Comparison of ENCODE assay signal across 16 cellular contexts in genomic region chr7:38929460-38930171, GRCh38. TPM values are rescaled to one million over a fixed set of nuclear protein-coding genes. Genes with fewer than 3 reads are reported as not detected.
DNase-seq lines count a peak whose midpoint lies in the region; ATAC-seq, FAIRE-seq and TF ChIP-seq lines count a peak whose summit lies in the region.
"Had no signal": no experiment of that assay in that cellular context is flagged by ENCODE, and none has a peak within 500 bp of the region (broad histone marks: within the 10 kb centered on the region; RNA-seq: fewer than 3 reads in every experiment).

No MANE protein-coding gene starts in this region.

- POLR2A ChIA-PET in K562 (lab: Yijun Ruan, JAX): interaction anchor here (0.6 to 0.8 kb wide), 3 partner anchors 10 to 694 kb away, joined by 3 to 4 read pairs (median 3); partner anchors contain the start of gene RALA

- TF ChIP-seq RAD21 in K562 (CRISPR knock-in tag; conservative IDR thresholded peaks at IDR 0.05 in 1 of 2, IDR thresholded peaks at IDR 0.05 in 1 of 2): no peak

- peaks cover 0 to 5% of the 10 kb centered on the region in 2 donors for H3K36me3 Mint-ChIP-seq in CD14-positive monocyte
- H3K36me3 Mint-ChIP-seq: CD4-positive, CD25-positive, alpha-beta regulatory T cell had no signal

- peaks cover 0 to 4% (median 1%) of the 10 kb centered on the region in 3 donors for H3K27me3 Mint-ChIP-seq in CD14-positive monocyte (ENCODE audit: low read depth in 3 of 3)

- peaks cover 35% of the 10 kb centered on the region for H3K4me1 Mint-ChIP-seq in CD14-positive monocyte

- intact Hi-C loops in CD14-positive monocyte (cut with micrococcal nuclease) (no loop called here), K562 (cut with micrococcal nuclease) (loop anchor here (5.0 to 10.0 kb wide), 3 partner anchors 132 to 425 kb away; no protein-coding TSS in a partner anchor)

- no peak overlapping the region for H4K8ac ChIP-seq in mesenchymal stem cell (ENCODE audit: low read length)

- H3K9ac ChIP-seq in Loucy (ENCODE audit: low read depth, low read length, poor library complexity, severe bottlenecking) (no peak overlapping the region), K562 (ENCODE audit: insufficient read depth in 1 of 2, low read depth in 2 of 2, low read length in 2 of 2) (no peak overlapping the region), mesenchymal stem cell (ENCODE audit: low read length) (no peak overlapping the region)

- H3K79me2 ChIP-seq in Loucy (ENCODE audit: insufficient read depth, low read length): no peaks in the 10 kb centered on the region
- H3K79me2 ChIP-seq in K562 (ENCODE audit: control insufficient read depth, insufficient read depth, low read length): no peaks in the 10 kb centered on the region

- peaks cover 2 to 8% (median 6%) of the 10 kb centered on the region in 7 donors for H3K9me3 Mint-ChIP-seq in CD14-positive monocyte
- H3K9me3 Mint-ChIP-seq: activated T-helper 1 cell treated with anti-CD3 and anti-CD28 coated beads, Interleukin-12 subunit alpha, Interleukin-12 subunit beta, Interleukin-2, Interleukin-4 antibody, amounts not matched to agents 30 ng/mL and 10 ng/mL and 1 ng/mL, durations not matched to agents 14 hours and 24 hours and 36 hours; CD4-positive, CD25-positive, alpha-beta regulatory T cell had no signal

- WGBS in K562 (ENCODE audit: insufficient coverage, low coverage, missing lambda C conversion rate): 61% methylated on average over 7 of the region's 7 CpGs
- 81% methylated on average over 6 of the region's 7 CpGs for WGBS in mesenchymal stem cell

- H3K27me3 ChIP-seq in Loucy (ENCODE audit: insufficient read depth, low read length, poor library complexity, severe bottlenecking) (no peaks in the 10 kb centered on the region), K562 (ENCODE audit: control insufficient read depth in 2 of 2, insufficient read depth in 2 of 2, low read length in 2 of 2) (peaks cover 0 to 5% of the 10 kb centered on the region in 2 experiments; a peak in 1 of 5 replicates), mesenchymal stem cell (ENCODE audit: control insufficient read depth in 1 of 2, insufficient read depth in 1 of 2, low read length in 2 of 2) (no peaks in the 10 kb centered on the region)
- H3K27me3 ChIP-seq: foreskin keratinocyte had no signal

- no peak overlapping the region for H3K14ac ChIP-seq in mesenchymal stem cell (ENCODE audit: low read length in 2 of 2)

- H4K91ac ChIP-seq in mesenchymal stem cell (ENCODE audit: low read length): no peak overlapping the region

- H3K9me2 ChIP-seq in Loucy (replicated peaks; ENCODE audit: low read depth, low read length): no peaks in the 10 kb centered on the region

- ATAC-seq in K562 (peak; percentile 79), GM18519 (IDR thresholded peaks at IDR 0.05; ENCODE audit: low FRiP score, unreplicated experiment) (no peak), GM21447 (IDR thresholded peaks at IDR 0.05; ENCODE audit: unreplicated experiment) (no peak), HG02610 (IDR thresholded peaks at IDR 0.05; ENCODE audit: unreplicated experiment) (no peak)
- ATAC-seq: foreskin keratinocyte, GM12878, Panc1 had no signal

- peak; percentile 72 for FAIRE-seq in K562 (lab: Jason Lieb, UNC)
- FAIRE-seq: GM12878 had no signal

- CTCF ChIA-PET in K562 (lab: Yijun Ruan, JAX; ENCODE audit: low intra/inter-chr PET ratio): interaction anchor here (0.6 kb wide), 1 partner anchor 156 kb away, joined by 4 read pairs; no protein-coding TSS in a partner anchor

- H2AK5ac ChIP-seq in mesenchymal stem cell (ENCODE audit: low read length, severe bottlenecking): peak overlapping the region; percentile 73

- H2BK5ac ChIP-seq in mesenchymal stem cell (ENCODE audit: low read depth, low read length, poor library complexity, severe bottlenecking): peak overlapping the region; percentile 85

- H4K20me1 ChIP-seq in Loucy (ENCODE audit: insufficient read depth, low read length, poor library complexity, severe bottlenecking) (no peaks in the 10 kb centered on the region), K562 (replicated peaks; ENCODE audit: control insufficient read depth, insufficient read depth, low read length) (no peaks in the 10 kb centered on the region)

- H3K4me1 ChIP-seq in Loucy (ENCODE audit: insufficient read depth, low read length, poor library complexity, severe bottlenecking) (peaks cover 6% of the 10 kb centered on the region), K562 (replicated peaks in 1 of 2; ENCODE audit: control insufficient read depth in 2 of 2, insufficient read depth in 2 of 2, low read length in 2 of 2) (0 out of 5 replicates have a peak, but pooled peaks cover 0 to 7% of the 10 kb centered on the region in 2 experiments), mesenchymal stem cell (ENCODE audit: control insufficient read depth, insufficient read depth, low read depth, low read length) (peaks cover 9% of the 10 kb centered on the region)
- H3K4me1 ChIP-seq: foreskin keratinocyte had no signal

- DNase-seq in CD14-positive monocyte (ENCODE audit: low spot score) (no peak), K562 (ENCODE audit: extremely low read depth in 1 of 4, low spot score in 3 of 4) (peak; percentile 17 to 41 (median 26)), mesenchymal stem cell (no peak), mesenteric fat pad (ENCODE audit: low spot score) (no peak)
- DNase-seq: CD4-positive, CD25-positive, alpha-beta regulatory T cell; foreskin keratinocyte; NCI-H1694 had no signal

- no peaks in the 10 kb centered on the region for H3K9me1 ChIP-seq in K562 (ENCODE audit: control insufficient read depth, insufficient read depth, low read length)

- no peak overlapping the region for H3K18ac ChIP-seq in mesenchymal stem cell (ENCODE audit: low read depth in 1 of 2, low read length in 2 of 2)

- no TSS peak for BruUV-seq in K562 (replicated peaks; lab: Mats Ljungman, UMichigan)

- no peaks in the 10 kb centered on the region for H3F3A ChIP-seq in Loucy (ENCODE audit: low read depth)

- no peaks in the 10 kb centered on the region for H3K9me3 ChIP-seq in Loucy (ENCODE audit: insufficient read depth, low read depth, low read length)
- no peaks in the 10 kb centered on the region for H3K9me3 ChIP-seq in K562 (replicated peaks; ENCODE audit: control insufficient read depth, insufficient read depth, low read depth, low read length)
- H3K9me3 ChIP-seq in mesenchymal stem cell (ENCODE audit: control insufficient read depth, low read length): no peaks in the 10 kb centered on the region

- no peak for TF ChIP-seq POLR2A in K562 (conservative IDR thresholded peaks at IDR 0.05)

- no peak overlapping the region for H2BK15ac ChIP-seq in mesenchymal stem cell (ENCODE audit: low read depth, poor library complexity, severe bottlenecking)

- H3K4me2 ChIP-seq in Loucy (ENCODE audit: low read depth, low read length, poor library complexity, severe bottlenecking): no peak overlapping the region
- H3K4me2 ChIP-seq in K562 (ENCODE audit: insufficient read depth, low read length): peak overlapping the region; percentile 28; the same call in 1 of the 2 replicates
- H3K4me2 ChIP-seq in mesenchymal stem cell (ENCODE audit: low read length, poor library complexity, severe bottlenecking): peak overlapping the region; percentile 23

- no peak overlapping the region for H3K27ac ChIP-seq in K562 (ENCODE audit: extremely low read depth, low read depth, low read length)
- peak overlapping the region; percentile 96 for H3K27ac ChIP-seq in mesenchymal stem cell (ENCODE audit: low read length, poor library complexity, severe bottlenecking)
- H3K27ac ChIP-seq: foreskin keratinocyte, VCaP had no signal

- H3K27ac Mint-ChIP-seq in CD14-positive monocyte: peak overlapping the region; percentile 38 to 88 (median 66)
- H3K27ac Mint-ChIP-seq: activated T-helper 1 cell treated with anti-CD3 and anti-CD28 coated beads, Interleukin-12 subunit alpha, Interleukin-12 subunit beta, Interleukin-2, Interleukin-4 antibody, amounts not matched to agents 30 ng/mL and 10 ng/mL and 1 ng/mL, durations not matched to agents 14 hours and 24 hours and 36 hours; CD4-positive, CD25-positive, alpha-beta regulatory T cell had no signal

- in situ Hi-C loops in K562 (cut with MboI): loop anchor here (5.0 kb wide), 1 partner anchor 538 kb away; no protein-coding TSS in a partner anchor

- no peak overlapping the region for H3K4me3 ChIP-seq in Loucy (ENCODE audit: low read length, poor library complexity, severe bottlenecking)
- H3K4me3 ChIP-seq in K562: no peak overlapping the region
- no peak overlapping the region for H3K4me3 ChIP-seq in mesenchymal stem cell (ENCODE audit: insufficient read depth in 1 of 2, low read depth in 1 of 2, low read length in 2 of 2)
- H3K4me3 ChIP-seq: GM12878 had no signal

- TF ChIP-seq EP300 in K562 (IDR thresholded peaks at IDR 0.05; ENCODE audit: low read length): no peak

- TF ChIP-seq CTCF in CD14-positive monocyte (IDR thresholded peaks at IDR 0.05): no peak
- TF ChIP-seq CTCF in Loucy (conservative IDR thresholded peaks at IDR 0.05; ENCODE audit: low read length): no peak
- TF ChIP-seq CTCF in K562 (IDR thresholded peaks at IDR 0.05 in 2 of 3, conservative IDR thresholded peaks at IDR 0.05 in 1 of 3; ENCODE audit: insufficient read depth in 2 of 3, low read depth in 1 of 3, low read length in 3 of 3): no peak

- H2BK12ac ChIP-seq in mesenchymal stem cell (ENCODE audit: low read length in 2 of 2): no peak overlapping the region

- H2BK120ac ChIP-seq in mesenchymal stem cell (ENCODE audit: low read depth, low read length): no peak overlapping the region

- H3K23ac ChIP-seq in mesenchymal stem cell (ENCODE audit: low read length in 2 of 2): no peak overlapping the region

- H3K4ac ChIP-seq in mesenchymal stem cell (ENCODE audit: low read depth in 1 of 2, low read length in 2 of 2): no peak overlapping the region

- peak overlapping the region; percentile 70 for H2AFZ ChIP-seq in Loucy (ENCODE audit: low read length)
- peak overlapping the region; percentile 94 for H2AFZ ChIP-seq in K562 (ENCODE audit: low read depth, low read length)
- H2AFZ ChIP-seq in mesenchymal stem cell (ENCODE audit: low read depth, low read length): no peak overlapping the region

- peak overlapping the region in 1 of 2 donors; percentile 6 for H3K4me3 Mint-ChIP-seq in CD14-positive monocyte
- H3K4me3 Mint-ChIP-seq: activated T-helper 1 cell treated with anti-CD3 and anti-CD28 coated beads, Interleukin-12 subunit alpha, Interleukin-12 subunit beta, Interleukin-2, Interleukin-4 antibody, amounts not matched to agents 30 ng/mL and 10 ng/mL and 1 ng/mL, durations not matched to agents 14 hours and 24 hours and 36 hours; CD4-positive, CD25-positive, alpha-beta regulatory T cell had no signal

- no peaks in the 10 kb centered on the region for H3K79me1 ChIP-seq in mesenchymal stem cell (replicated peaks; ENCODE audit: low read length, poor library complexity, severe bottlenecking)

- H3K36me3 ChIP-seq in Loucy (ENCODE audit: insufficient read depth, low read length) (no peaks in the 10 kb centered on the region), K562 (ENCODE audit: control insufficient read depth, insufficient read depth, low read length) (no peaks in the 10 kb centered on the region), mesenchymal stem cell (ENCODE audit: control insufficient read depth in 1 of 2, insufficient read depth in 2 of 2, low read depth in 1 of 2, low read length in 2 of 2) (no peaks in the 10 kb centered on the region)

RNA-seq across cellular contexts. Expression of gene VPS41, which starts 20.6 kb away (rescaled TPM):
- polyA plus RNA-seq in CD14-positive monocyte: 10 to 100 TPM; 56.7 to 62.2 TPM
- 25.9 and 119 TPM in 2 replicates for total RNA-seq in K562 (2011; cell fraction: chromatin; rRNA removed; ENCODE audit: low replicate concordance)
- 10.8 and 20.7 TPM in 2 replicates for total RNA-seq in K562 (2011; cell fraction: nucleolus; rRNA removed)
- 29.7 and 40.4 TPM in 2 replicates for total RNA-seq in K562 (2011; cell fraction: nucleoplasm; rRNA removed)
- 23.4 and 29.0 TPM in 2 replicates for total RNA-seq in K562 (2014; rRNA removed)
- 46.8 and 51.1 TPM in 2 replicates for total RNA-seq in K562 (2014; rRNA removed; fragmentation: Illumina TruSeq; extraction: Trizol)
- total RNA-seq in K562 (2015; rRNA removed; fragmentation: Illumina TruSeq; extraction: Trizol): 38.0 and 42.4 TPM in 2 replicates
- total RNA-seq in K562 (2021): 42.7 and 44.1 TPM in 2 replicates
- 30.9 and 34.2 TPM in 2 replicates for polyA plus RNA-seq in K562 (2011; rRNA removed)
- 3.9 and 11.1 TPM in 2 replicates for polyA plus RNA-seq in K562 (2011; cell fraction: cytosol; rRNA removed)
- 75.1 and 119 TPM in 2 replicates for polyA plus RNA-seq in K562 (2011; cell fraction: nucleus; rRNA removed)
- 29.4 and 36.9 TPM in 2 replicates for polyA plus RNA-seq in K562 (2012)
- polyA plus RNA-seq in K562 (2014; fragmentation: Illumina TruSeq; extraction: Trizol): 32.1 and 38.6 TPM in 2 replicates
- 10 to 100 TPM; 21.9 to 23.0 TPM for polyA plus RNA-seq in K562 (2014; fragmentation: Nextera tagmentation; extraction: Ambion mirVana)
- polyA plus RNA-seq in K562 (2014; rRNA removed): 17.5 and 17.7 TPM in 2 replicates
- 114 and 126 TPM in 2 replicates for polyA minus RNA-seq in K562 (2011; rRNA and poly(A)+ RNA removed)
- 12.6 and 14.3 TPM in 2 replicates for polyA minus RNA-seq in K562 (2011; cell fraction: cytosol; rRNA and poly(A)+ RNA removed)
- polyA minus RNA-seq in K562 (2011; cell fraction: nucleus; rRNA and poly(A)+ RNA removed): 37.0 and 81.1 TPM in 2 replicates
- polyA plus RNA-seq in mesenchymal stem cell (2013, experiment 1 of 2): 29.6 TPM
- polyA plus RNA-seq in mesenchymal stem cell (2013, experiment 2 of 2): 29.9 TPM
- 63.3 TPM for total RNA-seq in mesenteric fat pad

RNA-seq across cellular contexts. Expression of gene POU6F2, which starts 48.1 kb away (rescaled TPM):
- polyA plus RNA-seq in CD14-positive monocyte (not detected), K562 (2011; rRNA removed) (0.91 and 0.96 TPM in 2 replicates), K562 (2014; fragmentation: Illumina TruSeq; extraction: Trizol) (1.0 and 1.1 TPM in 2 replicates), K562 (2014; fragmentation: Nextera tagmentation; extraction: Ambion mirVana) (under 1 TPM; 0.29 to 0.35 TPM), K562 (2014; rRNA removed) (0.70 and 1.9 TPM in 2 replicates)
- total RNA-seq in K562 (2011; cell fraction: chromatin; rRNA removed; ENCODE audit: low replicate concordance): 6.6 and 9.6 TPM in 2 replicates
- total RNA-seq in K562 (2011; cell fraction: nucleolus; rRNA removed): 6.8 and 9.5 TPM in 2 replicates
- 9.7 and 14.0 TPM in 2 replicates for total RNA-seq in K562 (2011; cell fraction: nucleoplasm; rRNA removed)
- total RNA-seq in K562 (2014; rRNA removed) (0.64 and 0.82 TPM in 2 replicates), K562 (2014; rRNA removed; fragmentation: Illumina TruSeq; extraction: Trizol) (0.80 and 0.98 TPM in 2 replicates), K562 (2015; rRNA removed; fragmentation: Illumina TruSeq; extraction: Trizol) (0.87 and 1.1 TPM in 2 replicates), K562 (2021) (1.5 and 2.5 TPM in 2 replicates), mesenteric fat pad (0.39 TPM)
- polyA plus RNA-seq in K562 (2011; cell fraction: cytosol; rRNA removed): 0.72 and 1.6 TPM in 2 replicates
- 2.0 and 4.5 TPM in 2 replicates for polyA plus RNA-seq in K562 (2011; cell fraction: nucleus; rRNA removed)
- 1.7 and 2.5 TPM in 2 replicates for polyA plus RNA-seq in K562 (2012)
- 1.9 and 3.5 TPM in 2 replicates for polyA minus RNA-seq in K562 (2011; rRNA and poly(A)+ RNA removed)
- polyA minus RNA-seq in K562 (2011; cell fraction: cytosol; rRNA and poly(A)+ RNA removed): 0.64 and 1.0 TPM in 2 replicates
- polyA minus RNA-seq in K562 (2011; cell fraction: nucleus; rRNA and poly(A)+ RNA removed): 12.8 and 14.4 TPM in 2 replicates
- polyA plus RNA-seq in mesenchymal stem cell (2013, experiment 1 of 2): 0.39 TPM
- 0.45 TPM for polyA plus RNA-seq in mesenchymal stem cell (2013, experiment 2 of 2)
- total RNA-seq: activated T-helper 1 cell treated with anti-CD3 and anti-CD28 coated beads, Interleukin-12 subunit alpha, Interleukin-12 subunit beta, Interleukin-2, Interleukin-4 antibody, amounts not matched to agents 30 ng/mL and 10 ng/mL and 1 ng/mL, durations not matched to agents 14 hours and 24 hours and 36 hours; CD4-positive, CD25-positive, alpha-beta regulatory T cell; foreskin keratinocyte; GM12878; subcutaneous adipose tissue had no signal
- polyA plus RNA-seq: CD4-positive, CD25-positive, alpha-beta regulatory T cell; foreskin keratinocyte had no signal

Comparison
In these comparisons a context has a peak if more than half of its experiments do, and no peak if none do; other contexts are left out.
1. DNase-seq: peak in K562 (4 of 4); none in CD14-positive monocyte (single experiment), mesenchymal stem cell (single experiment) and mesenteric fat pad (single experiment).